ENCODE assay signal across 1 cellular context in genomic region chr10:86759073-86759672, GRCh38.
TF ChIP-seq lines count a peak whose summit lies in the region.

No MANE protein-coding gene starts in this region.

TF ChIP-seq in WTC11, 78 proteins besides CTCF, POLR2A, EP300 and RAD21 (continued from another document):
- TF ChIP-seq, protein P1, sequence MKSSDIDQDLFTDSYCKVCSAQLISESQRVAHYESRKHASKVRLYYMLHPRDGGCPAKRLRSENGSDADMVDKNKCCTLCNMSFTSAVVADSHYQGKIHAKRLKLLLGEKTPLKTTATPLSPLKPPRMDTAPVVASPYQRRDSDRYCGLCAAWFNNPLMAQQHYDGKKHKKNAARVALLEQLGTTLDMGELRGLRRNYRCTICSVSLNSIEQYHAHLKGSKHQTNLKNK (CRISPR knock-in tag; IDR thresholded peaks at IDR 0.05) = no peak
- TF ChIP-seq, protein P2, sequence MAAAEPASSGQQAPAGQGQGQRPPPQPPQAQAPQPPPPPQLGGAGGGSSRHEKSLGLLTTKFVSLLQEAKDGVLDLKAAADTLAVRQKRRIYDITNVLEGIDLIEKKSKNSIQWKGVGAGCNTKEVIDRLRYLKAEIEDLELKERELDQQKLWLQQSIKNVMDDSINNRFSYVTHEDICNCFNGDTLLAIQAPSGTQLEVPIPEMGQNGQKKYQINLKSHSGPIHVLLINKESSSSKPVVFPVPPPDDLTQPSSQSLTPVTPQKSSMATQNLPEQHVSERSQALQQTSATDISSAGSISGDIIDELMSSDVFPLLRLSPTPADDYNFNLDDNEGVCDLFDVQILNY (CRISPR knock-in tag; IDR thresholded peaks at IDR 0.05) = no peak
- TF ChIP-seq SOX15 (CRISPR knock-in tag; IDR thresholded peaks at IDR 0.05) (no peak), NFATC4 (CRISPR knock-in tag; IDR thresholded peaks at IDR 0.05) (no peak), GRHL2 (CRISPR knock-in tag; IDR thresholded peaks at IDR 0.05; ENCODE audit: insufficient replicate concordance, severe bottlenecking) (no peak), FOXP1 (CRISPR knock-in tag; IDR thresholded peaks at IDR 0.05; ENCODE audit: borderline replicate concordance) (no peak)
TF ChIP-seq in WTC11: peak in this region for 0.
